ENCODE assay signal across 16 cellular contexts in genomic region chr6:119158057-119158848, GRCh38.
DNase-seq lines count a peak whose midpoint lies in the region; ATAC-seq, FAIRE-seq and TF ChIP-seq lines count a peak whose summit lies in the region.
"Had no signal": no experiment of that assay in that cellular context is flagged by ENCODE, and none has a peak within 500 bp of the region (broad histone marks: within the 10 kb centered on the region; RNA-seq: fewer than 3 reads in every experiment).

No MANE protein-coding gene starts in this region.

- H3K36me3 ChIP-seq in astrocyte (ENCODE audit: insufficient read depth, low read length) (no peaks in the 10 kb centered on the region), skeletal muscle tissue (ENCODE audit: control insufficient read depth in 3 of 3, insufficient read depth in 3 of 3, low read length in 3 of 3) (no peaks in the 10 kb centered on the region), hepatocyte (replicated peaks; ENCODE audit: insufficient read depth, low read depth) (no peaks in the 10 kb centered on the region)

- intact Hi-C loops in left ventricle myocardium superior (cut with micrococcal nuclease): no loop called here

- no peak overlapping the region for H3K27ac ChIP-seq in astrocyte (ENCODE audit: low read depth, low read length)
- H3K27ac ChIP-seq in skeletal muscle tissue (ENCODE audit: low read depth, low read length): peak overlapping the region; percentile 48
- no peak overlapping the region for H3K27ac ChIP-seq in hepatocyte

- H3K9me3 Mint-ChIP-seq in astrocyte (ENCODE audit: unreplicated experiment): peaks cover 9% of the 10 kb centered on the region
- no peaks in the 10 kb centered on the region for H3K9me3 Mint-ChIP-seq in activated naive CD8-positive, alpha-beta T cell treated with anti-CD3 and anti-CD28 coated beads, Interleukin-2, amount 50 U/mL, for 24 hours

- no peak for TF ChIP-seq CTCF in astrocyte (IDR thresholded peaks at IDR 0.05; ENCODE audit: insufficient read depth, low read depth, low read length)
- no peak for TF ChIP-seq CTCF in hepatocyte (IDR thresholded peaks at IDR 0.05; ENCODE audit: poor library complexity)

- H3K27me3 Mint-ChIP-seq in astrocyte (ENCODE audit: low read depth, unreplicated experiment): peaks cover 13% of the 10 kb centered on the region
- peaks cover 17% of the 10 kb centered on the region for H3K27me3 Mint-ChIP-seq in activated naive CD8-positive, alpha-beta T cell treated with anti-CD3 and anti-CD28 coated beads, Interleukin-2, amount 50 U/mL, for 24 hours

- H3K4me1 ChIP-seq in astrocyte (ENCODE audit: insufficient read depth, low read length) (no peaks in the 10 kb centered on the region), skeletal muscle tissue (ENCODE audit: control insufficient read depth in 3 of 3, insufficient read depth in 3 of 3, low read length in 3 of 3) (peaks cover 2 to 5% (median 5%) of the 10 kb centered on the region in 3 donors), hepatocyte (ENCODE audit: insufficient read depth) (peaks cover 3% of the 10 kb centered on the region)

- H3K4me3 ChIP-seq in astrocyte (ENCODE audit: insufficient read depth, low read depth, low read length): no peak overlapping the region
- no peak overlapping the region for H3K4me3 ChIP-seq in skeletal muscle tissue (ENCODE audit: low read length in 3 of 3)
- no peak overlapping the region for H3K4me3 ChIP-seq in hepatocyte
- H3K4me3 ChIP-seq: dorsolateral prefrontal cortex had no signal

- H4K20me1 ChIP-seq in astrocyte (ENCODE audit: insufficient read depth, low read length) (no peaks in the 10 kb centered on the region), hepatocyte (ENCODE audit: insufficient read depth, poor library complexity, severe bottlenecking) (no peaks in the 10 kb centered on the region)

- H3K4me2 ChIP-seq in astrocyte (ENCODE audit: low read length) (no peak overlapping the region), hepatocyte (no peak overlapping the region)

- ATAC-seq in left ventricle myocardium superior: peak; percentile 94
- no peak for ATAC-seq in activated naive CD8-positive, alpha-beta T cell treated with anti-CD3 and anti-CD28 coated beads, Interleukin-2, amount 50 U/mL, for 24 hours
- ATAC-seq in HG03108 (IDR thresholded peaks at IDR 0.05; ENCODE audit: unreplicated experiment): no peak

- H3K9ac ChIP-seq in astrocyte (ENCODE audit: low read length) (no peak overlapping the region), skeletal muscle tissue (ENCODE audit: low read depth in 1 of 3, low read length in 3 of 3) (no peak overlapping the region)

- no peak overlapping the region for H3K27ac Mint-ChIP-seq in astrocyte (ENCODE audit: unreplicated experiment)
- H3K27ac Mint-ChIP-seq in activated naive CD8-positive, alpha-beta T cell treated with anti-CD3 and anti-CD28 coated beads, Interleukin-2, amount 50 U/mL, for 24 hours: no peak overlapping the region
- H3K27ac Mint-ChIP-seq: CD4-positive, CD25-positive, alpha-beta regulatory T cell; IgD-negative memory B cell had no signal

- no peaks in the 10 kb centered on the region for H3K9me2 ChIP-seq in hepatocyte (replicated peaks; ENCODE audit: insufficient read depth)

- DNase-seq in GM04504 (ENCODE audit: low read depth) (peak; percentile 75), astrocyte (ENCODE audit: low read depth) (peak; percentile 18), left ventricle myocardium superior (peak; percentile 66), GF-D8 (lab: John Stamatoyannopoulos, UW) (no peak), hepatocyte (ENCODE audit: low spot score) (no peak)
- DNase-seq in activated naive CD8-positive, alpha-beta T cell treated with anti-CD3 and anti-CD28 coated beads, Interleukin-2, amount 50 U/mL, for 24 hours: no peak
- DNase-seq: activated T-cell treated with anti-CD3 and anti-CD28 coated beads for 4 hours; CD4-positive, CD25-positive, alpha-beta regulatory T cell; GDM1; glutamatergic neuron; NCI-H187; NCI-H774 had no signal

- H3K4me1 Mint-ChIP-seq in astrocyte (ENCODE audit: low read depth, unreplicated experiment): no peaks in the 10 kb centered on the region
- no peaks in the 10 kb centered on the region for H3K4me1 Mint-ChIP-seq in activated naive CD8-positive, alpha-beta T cell treated with anti-CD3 and anti-CD28 coated beads, Interleukin-2, amount 50 U/mL, for 24 hours
- H3K4me1 Mint-ChIP-seq: CD4-positive, CD25-positive, alpha-beta regulatory T cell had no signal

- H3K27me3 ChIP-seq in astrocyte (ENCODE audit: insufficient read depth, low read length) (no peaks in the 10 kb centered on the region), skeletal muscle tissue (ENCODE audit: control insufficient read depth in 3 of 3, insufficient read depth in 3 of 3, low read length in 3 of 3) (peaks cover 3 to 15% (median 14%) of the 10 kb centered on the region in 3 donors), hepatocyte (no peaks in the 10 kb centered on the region)

- H2AFZ ChIP-seq in astrocyte (ENCODE audit: low read depth, low read length) (no peak overlapping the region), hepatocyte (no peak overlapping the region)

- H3K4me3 Mint-ChIP-seq in astrocyte (ENCODE audit: unreplicated experiment): no peak overlapping the region
- H3K4me3 Mint-ChIP-seq in activated naive CD8-positive, alpha-beta T cell treated with anti-CD3 and anti-CD28 coated beads, Interleukin-2, amount 50 U/mL, for 24 hours: no peak overlapping the region
- H3K4me3 Mint-ChIP-seq: CD4-positive, CD25-positive, alpha-beta regulatory T cell; IgD-negative memory B cell had no signal

- WGBS in hepatocyte (ENCODE audit: low lambda C conversion rate, missing lambda C conversion rate): 89% methylated on average over 9 of the region's 9 CpGs

- H3K79me2 ChIP-seq in astrocyte (ENCODE audit: insufficient read depth, low read length) (no peaks in the 10 kb centered on the region), hepatocyte (no peaks in the 10 kb centered on the region)

- FAIRE-seq in astrocyte (lab: Jason Lieb, UNC): no peak

- H3K9me3 ChIP-seq in astrocyte (ENCODE audit: insufficient read depth, low read depth, low read length) (no peaks in the 10 kb centered on the region), skeletal muscle tissue (ENCODE audit: control insufficient read depth in 3 of 3, low read length in 3 of 3) (no peaks in the 10 kb centered on the region), hepatocyte (ENCODE audit: low read depth) (no peaks in the 10 kb centered on the region)

- peaks cover 2% of the 10 kb centered on the region for H3K36me3 Mint-ChIP-seq in astrocyte (ENCODE audit: low read depth, unreplicated experiment)
- no peaks in the 10 kb centered on the region for H3K36me3 Mint-ChIP-seq in activated naive CD8-positive, alpha-beta T cell treated with anti-CD3 and anti-CD28 coated beads, Interleukin-2, amount 50 U/mL, for 24 hours (ENCODE audit: low read depth)
- H3K36me3 Mint-ChIP-seq: CD4-positive, CD25-positive, alpha-beta regulatory T cell had no signal

Comparison
In these comparisons a context has a peak if more than half of its experiments do, and no peak if none do; other contexts are left out.
1. DNase-seq: peak in GM04504 (single experiment), astrocyte (single experiment) and left ventricle myocardium superior (single experiment); none in GF-D8 (single experiment), activated naive CD8-positive, alpha-beta T cell treated with anti-CD3 and anti-CD28 coated beads, Interleukin-2, amount 50 U/mL, for 24 hours (single experiment) and hepatocyte (single experiment).